Comparison of ENCODE assay signal across 8 cellular contexts in the genomic region with DNA sequence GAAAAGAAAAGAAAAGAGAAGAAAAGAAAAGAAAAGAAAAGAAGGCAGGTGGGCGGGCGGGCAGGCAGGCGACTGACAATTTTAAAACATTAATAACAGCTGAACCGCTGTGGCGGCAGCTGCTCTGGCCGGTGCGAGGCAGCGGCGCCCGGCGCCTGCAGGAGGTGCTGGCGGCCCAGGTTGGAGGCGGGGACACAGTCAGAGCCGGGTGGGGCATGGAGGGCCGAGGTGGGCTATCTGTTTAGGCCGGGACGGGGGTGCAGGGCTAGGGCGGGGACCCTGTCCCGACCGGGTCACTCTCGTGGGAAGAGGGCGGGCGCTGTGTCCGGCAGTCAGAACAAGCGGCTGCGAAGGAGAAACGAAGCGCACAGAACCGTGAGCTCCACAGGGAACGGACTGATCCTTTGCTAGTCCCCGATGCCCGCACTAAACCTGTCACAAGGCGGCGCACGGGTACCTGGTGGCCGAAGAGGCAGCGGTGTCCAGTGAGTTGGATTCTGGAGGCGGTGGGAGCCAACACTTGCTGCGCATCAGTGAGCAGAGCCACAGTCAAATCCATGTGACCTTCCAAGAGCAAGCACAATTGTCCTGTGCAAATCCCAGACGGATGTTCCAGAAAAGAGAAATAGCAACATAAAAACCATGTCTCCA. TPM values are rescaled to one million over a fixed set of nuclear protein-coding genes. Genes with fewer than 3 reads are reported as not detected.
DNase-seq lines count a peak whose midpoint lies in the region; ATAC-seq, FAIRE-seq and TF ChIP-seq lines count a peak whose summit lies in the region.

No MANE protein-coding gene starts in this region.

- BruUV-seq in HepG2 (replicated peaks; lab: Mats Ljungman, UMichigan): no TSS peak

- no peaks in the 10 kb centered on the region for H4K20me1 ChIP-seq in HepG2 (ENCODE audit: insufficient read depth, low read length)

- H3K27me3 ChIP-seq in BJ (ENCODE audit: control insufficient read depth, insufficient read depth, low read length) (peaks cover 2% of the 10 kb centered on the region; the same call in 1 of the 2 replicates), dorsolateral prefrontal cortex (no peaks in the 10 kb centered on the region), HepG2 (ENCODE audit: control insufficient read depth in 1 of 2, insufficient read depth in 2 of 2, low read length in 2 of 2) (no peaks in the 10 kb centered on the region)

- no peak overlapping the region for H2AFZ ChIP-seq in HepG2 (ENCODE audit: low read length)

- H3K9me3 ChIP-seq in HepG2 (ENCODE audit: low read length): peaks cover 36% of the 10 kb centered on the region

- H3K4me2 ChIP-seq in HepG2 (ENCODE audit: low read depth, low read length): no peak overlapping the region

- peaks cover 40% of the 10 kb centered on the region for H3K4me1 ChIP-seq in HepG2 (ENCODE audit: insufficient read depth, low read length)

- CTCF ChIA-PET in BJ (lab: Yijun Ruan, JAX): interaction anchor here (0.6 to 3.0 kb wide), 29 partner anchors 9 to 140 kb away, joined by 3 to 21 read pairs (median 5); a partner anchor contains a TSS
- CTCF ChIA-PET in HepG2 (lab: Yijun Ruan, JAX; ENCODE audit: low intra/inter-chr PET ratio, low total read pairs): no interaction called here

- DNase-seq in BJ (ENCODE audit: low read depth) (no peak), GM19239 (ENCODE audit: insufficient read length, low spot score) (peak; percentile 40), NCI-H446 treated with DMSO at 0.1 percent for 48 hours (lab: John Stamatoyannopoulos, UW) (peak; percentile 41), dorsolateral prefrontal cortex (peak; percentile 56 to 82 (median 64)), HepG2 (ENCODE audit: low spot score) (no peak)
- DNase-seq in activated CD4-positive, alpha-beta T cell treated with anti-CD3 and anti-CD28 coated beads, Interleukin-2, amount 50 U/mL, for 4 hours: peak; percentile 9 to 18
- DNase-seq in stimulated activated CD4-positive, alpha-beta T cell treated with anti-CD3 and anti-CD28 coated beads, Interleukin-4, amount 100 ng/mL, for 24 hours: peak; percentile 33

- FAIRE-seq in GM19239 (lab: Jason Lieb, UNC) (no peak), HepG2 (lab: Jason Lieb, UNC) (no peak)

- TF ChIP-seq POLR2A in HepG2 (IDR thresholded peaks at IDR 0.05; ENCODE audit: insufficient read depth in 1 of 2, low read depth in 2 of 2, low read length in 2 of 2): no peak

- WGBS in HepG2 (ENCODE audit: low lambda C conversion rate): 96% methylated on average over 40 of the region's 40 CpGs

- H3K36me3 ChIP-seq in BJ (ENCODE audit: control insufficient read depth, insufficient read depth, low read length): no peaks in the 10 kb centered on the region
- no peaks in the 10 kb centered on the region for H3K36me3 ChIP-seq in HepG2 (replicated peaks in 1 of 2; ENCODE audit: control insufficient read depth in 1 of 2, insufficient read depth in 2 of 2, low read length in 2 of 2)

- no peak for TF ChIP-seq EP300 in HepG2 (IDR thresholded peaks at IDR 0.05; ENCODE audit: low read depth in 2 of 2, low read length in 2 of 2)
- no peak for TF ChIP-seq EP300 in HepG2 (CRISPR knock-in tag; IDR thresholded peaks at IDR 0.05; ENCODE audit: borderline replicate concordance)

- peak; percentile 71 for TF ChIP-seq CTCF in BJ (IDR thresholded peaks at IDR 0.05; ENCODE audit: insufficient read depth, low read depth, low read length)
- peak in 54 of 56 donors; percentile 26 to 76 (median 55) for TF ChIP-seq CTCF in dorsolateral prefrontal cortex (IDR thresholded peaks at IDR 0.05 in 54 of 56, conservative IDR thresholded peaks at IDR 0.05 in 2 of 56; ENCODE audit: low read depth in 1 of 56, partially characterized antibody in 56 of 56)
- no peak for TF ChIP-seq CTCF in HepG2 (CRISPR knock-in tag; IDR thresholded peaks at IDR 0.05)

- H3K4me3 ChIP-seq in BJ (ENCODE audit: low read depth, low read length) (peak overlapping the region; percentile 70), dorsolateral prefrontal cortex (peak overlapping the region; percentile 39 to 85 (median 66)), HepG2 (replicated peaks in 1 of 3; ENCODE audit: insufficient read depth in 1 of 3, low read depth in 2 of 3, low read length in 3 of 3) (no peak overlapping the region)

- H3K79me2 ChIP-seq in HepG2 (ENCODE audit: insufficient read depth, low read length): no peaks in the 10 kb centered on the region

- peak; percentile 97 for ATAC-seq in HG03342 (IDR thresholded peaks at IDR 0.05; ENCODE audit: unreplicated experiment)
- no peak for ATAC-seq in HepG2

- in situ Hi-C loops in HepG2 (cut with HindIII; ENCODE audit: extremely low pct_ligation_motif_present, low pct_unique_long_range_greater_than_20kb): no loop called here

- H3K9ac ChIP-seq in HepG2 (ENCODE audit: insufficient read depth, low read depth, low read length): no peak overlapping the region

- no peak for TF ChIP-seq RAD21 in HepG2 (CRISPR knock-in tag; IDR thresholded peaks at IDR 0.05)

- intact Hi-C loops in dorsolateral prefrontal cortex (cut with DNase I) (no loop called here), HepG2 (cut with micrococcal nuclease; ENCODE audit: unreplicated experiment) (no loop called here)

- POLR2A ChIA-PET in BJ (lab: Charles Lee): no interaction called here
- POLR2A ChIA-PET in HepG2 (lab: Yijun Ruan, JAX): no interaction called here

- peak overlapping the region in 30 of 59 donors; percentile 7 to 80 (median 51) for H3K27ac ChIP-seq in dorsolateral prefrontal cortex
- H3K27ac ChIP-seq in HepG2 (ENCODE audit: extremely low read length, insufficient read depth, low read length): no peak overlapping the region

RNA-seq across cellular contexts. Expression of a gene that starts 13.6 kb away (rescaled TPM):
- polyA plus RNA-seq in BJ (2011; rRNA removed) (not detected in 2 replicates), HepG2 (2011; rRNA removed) (0.29 and 0.84 TPM in 2 replicates)
- polyA minus RNA-seq in BJ (2011; rRNA and poly(A)+ RNA removed): not detected in 2 replicates
- total RNA-seq in dorsolateral prefrontal cortex (1 to 10 TPM in 24 of 120 experiments, under 1 TPM in 51, not detected in 45; 0.22 to 4.5 (median 0.68) TPM), HepG2 (2016; rRNA removed; fragmentation: Illumina TruSeq; extraction: Trizol) (0.97 and 1.1 TPM in 2 replicates)
- 0.26 and 0.91 TPM in 2 replicates for total RNA-seq in HepG2 (2016; cell fraction: cytosol; rRNA removed; fragmentation: Illumina TruSeq; extraction: Trizol; ENCODE audit: low read depth)
- total RNA-seq in HepG2 (2016; cell fraction: insoluble cytoplasmic fraction; rRNA removed; fragmentation: Illumina TruSeq; extraction: Trizol): 0.48 and 0.97 TPM in 2 replicates
- 0.86 and 0.90 TPM in 2 replicates for total RNA-seq in HepG2 (2016; cell fraction: membrane; rRNA removed; fragmentation: Illumina TruSeq; extraction: Trizol)
- 0.34 and 0.56 TPM in 2 replicates for total RNA-seq in HepG2 (2016; cell fraction: nucleus; rRNA removed; fragmentation: Illumina TruSeq; extraction: Trizol)
- polyA plus RNA-seq in HepG2 (2011; cell fraction: cytosol; rRNA removed): 0.74 and 0.91 TPM in 2 replicates
- polyA plus RNA-seq in HepG2 (2011; cell fraction: nucleus; rRNA removed): 0.39 and 0.48 TPM in 2 replicates
- 2.4 TPM in 2 replicates for polyA plus RNA-seq in HepG2 (2012)
- 0.50 and 0.58 TPM in 2 replicates for polyA plus RNA-seq in HepG2 (2016; cell fraction: cytosol; fragmentation: Illumina TruSeq; extraction: Trizol; ENCODE audit: low read depth)
- 0.89 and 1.8 TPM in 2 replicates for polyA plus RNA-seq in HepG2 (2016; cell fraction: insoluble cytoplasmic fraction; fragmentation: Illumina TruSeq; extraction: Trizol; ENCODE audit: low read depth)
- 0.68 and 0.76 TPM in 2 replicates for polyA plus RNA-seq in HepG2 (2016; cell fraction: membrane; fragmentation: Illumina TruSeq; extraction: Trizol; ENCODE audit: low read depth)
- polyA plus RNA-seq in HepG2 (2016; cell fraction: nucleus; fragmentation: Illumina TruSeq; extraction: Trizol; ENCODE audit: insufficient read depth, low read depth): 0.57 and 0.68 TPM in 2 replicates
- 0.78 TPM in 1 of 2 replicates, not detected in the other for polyA minus RNA-seq in HepG2 (2011; rRNA and poly(A)+ RNA removed; ENCODE audit: low replicate concordance)
- 0.53 and 0.59 TPM in 2 replicates for polyA minus RNA-seq in HepG2 (2011; cell fraction: cytosol; rRNA and poly(A)+ RNA removed)
- polyA minus RNA-seq in HepG2 (2011; cell fraction: nucleus; rRNA and poly(A)+ RNA removed): 0.26 TPM in 1 of 2 replicates, not detected in the other

RNA-seq across cellular contexts. Expression of a gene that starts 50.5 kb away (rescaled TPM):
- 3.1 and 7.5 TPM in 2 replicates for polyA plus RNA-seq in BJ (2011; rRNA removed)
- 5.0 and 5.4 TPM in 2 replicates for polyA minus RNA-seq in BJ (2011; rRNA and poly(A)+ RNA removed)
- 10 to 100 TPM; 30.0 to 78.6 (median 51.1) TPM for total RNA-seq in dorsolateral prefrontal cortex
- 50.0 and 65.4 TPM in 2 replicates for total RNA-seq in HepG2 (2016; rRNA removed; fragmentation: Illumina TruSeq; extraction: Trizol)
- total RNA-seq in HepG2 (2016; cell fraction: cytosol; rRNA removed; fragmentation: Illumina TruSeq; extraction: Trizol; ENCODE audit: low read depth): 8.6 and 10.3 TPM in 2 replicates
- total RNA-seq in HepG2 (2016; cell fraction: insoluble cytoplasmic fraction; rRNA removed; fragmentation: Illumina TruSeq; extraction: Trizol): 48.2 and 65.9 TPM in 2 replicates
- 33.1 and 39.4 TPM in 2 replicates for total RNA-seq in HepG2 (2016; cell fraction: membrane; rRNA removed; fragmentation: Illumina TruSeq; extraction: Trizol)
- total RNA-seq in HepG2 (2016; cell fraction: nucleus; rRNA removed; fragmentation: Illumina TruSeq; extraction: Trizol): 46.2 and 50.3 TPM in 2 replicates
- polyA plus RNA-seq in HepG2 (2011; rRNA removed): 7.9 and 8.4 TPM in 2 replicates
- 2.8 and 5.5 TPM in 2 replicates for polyA plus RNA-seq in HepG2 (2011; cell fraction: cytosol; rRNA removed)
- 11.7 and 16.1 TPM in 2 replicates for polyA plus RNA-seq in HepG2 (2011; cell fraction: nucleus; rRNA removed)
- 23.9 and 31.6 TPM in 2 replicates for polyA plus RNA-seq in HepG2 (2012)
- polyA plus RNA-seq in HepG2 (2016; cell fraction: cytosol; fragmentation: Illumina TruSeq; extraction: Trizol; ENCODE audit: low read depth): 3.4 and 3.7 TPM in 2 replicates
- 40.8 and 42.4 TPM in 2 replicates for polyA plus RNA-seq in HepG2 (2016; cell fraction: insoluble cytoplasmic fraction; fragmentation: Illumina TruSeq; extraction: Trizol; ENCODE audit: low read depth)
- polyA plus RNA-seq in HepG2 (2016; cell fraction: membrane; fragmentation: Illumina TruSeq; extraction: Trizol; ENCODE audit: low read depth): 12.9 and 13.9 TPM in 2 replicates
- 52.8 and 60.4 TPM in 2 replicates for polyA plus RNA-seq in HepG2 (2016; cell fraction: nucleus; fragmentation: Illumina TruSeq; extraction: Trizol; ENCODE audit: insufficient read depth, low read depth)
- polyA minus RNA-seq in HepG2 (2011; rRNA and poly(A)+ RNA removed; ENCODE audit: low replicate concordance): 2.2 and 6.6 TPM in 2 replicates
- polyA minus RNA-seq in HepG2 (2011; cell fraction: cytosol; rRNA and poly(A)+ RNA removed): 10.9 and 12.4 TPM in 2 replicates
- polyA minus RNA-seq in HepG2 (2011; cell fraction: nucleus; rRNA and poly(A)+ RNA removed): 77.9 and 116 TPM in 2 replicates

RNA-seq across cellular contexts. Expression of a gene that starts 50.8 kb away (rescaled TPM):
- polyA plus RNA-seq in BJ (2011; rRNA removed) (3.9 and 12.3 TPM in 2 replicates), HepG2 (2011; rRNA removed) (30.0 and 37.1 TPM in 2 replicates)
- polyA minus RNA-seq in BJ (2011; rRNA and poly(A)+ RNA removed): 0.52 and 0.62 TPM in 2 replicates
- total RNA-seq in dorsolateral prefrontal cortex (10 to 100 TPM; 15.2 to 28.2 (median 22.3) TPM), HepG2 (2016; rRNA removed; fragmentation: Illumina TruSeq; extraction: Trizol) (70.0 and 107 TPM in 2 replicates)
- 21.0 and 24.1 TPM in 2 replicates for total RNA-seq in HepG2 (2016; cell fraction: cytosol; rRNA removed; fragmentation: Illumina TruSeq; extraction: Trizol; ENCODE audit: low read depth)
- 68.9 and 116 TPM in 2 replicates for total RNA-seq in HepG2 (2016; cell fraction: insoluble cytoplasmic fraction; rRNA removed; fragmentation: Illumina TruSeq; extraction: Trizol)
- total RNA-seq in HepG2 (2016; cell fraction: membrane; rRNA removed; fragmentation: Illumina TruSeq; extraction: Trizol): 28.1 and 35.5 TPM in 2 replicates
- 39.6 and 40.3 TPM in 2 replicates for total RNA-seq in HepG2 (2016; cell fraction: nucleus; rRNA removed; fragmentation: Illumina TruSeq; extraction: Trizol)
- polyA plus RNA-seq in HepG2 (2011; cell fraction: cytosol; rRNA removed): 12.7 and 22.1 TPM in 2 replicates
- polyA plus RNA-seq in HepG2 (2011; cell fraction: nucleus; rRNA removed): 6.3 and 8.8 TPM in 2 replicates
- 35.5 and 51.6 TPM in 2 replicates for polyA plus RNA-seq in HepG2 (2012)
- polyA plus RNA-seq in HepG2 (2016; cell fraction: cytosol; fragmentation: Illumina TruSeq; extraction: Trizol; ENCODE audit: low read depth): 9.9 and 11.7 TPM in 2 replicates
- polyA plus RNA-seq in HepG2 (2016; cell fraction: insoluble cytoplasmic fraction; fragmentation: Illumina TruSeq; extraction: Trizol; ENCODE audit: low read depth): 93.2 and 105 TPM in 2 replicates
- polyA plus RNA-seq in HepG2 (2016; cell fraction: membrane; fragmentation: Illumina TruSeq; extraction: Trizol; ENCODE audit: low read depth): 17.3 and 19.1 TPM in 2 replicates
- polyA plus RNA-seq in HepG2 (2016; cell fraction: nucleus; fragmentation: Illumina TruSeq; extraction: Trizol; ENCODE audit: insufficient read depth, low read depth): 41.9 and 44.2 TPM in 2 replicates
- polyA minus RNA-seq in HepG2 (2011; rRNA and poly(A)+ RNA removed; ENCODE audit: low replicate concordance): 2.7 and 4.1 TPM in 2 replicates
- polyA minus RNA-seq in HepG2 (2011; cell fraction: cytosol; rRNA and poly(A)+ RNA removed): 6.6 and 7.6 TPM in 2 replicates
- polyA minus RNA-seq in HepG2 (2011; cell fraction: nucleus; rRNA and poly(A)+ RNA removed): 36.7 and 38.1 TPM in 2 replicates

Comparison
In these comparisons a context has a peak if more than half of its experiments do, and no peak if none do; other contexts are left out.
1. DNase-seq: peak in GM19239 (single experiment), NCI-H446 treated with DMSO at 0.1 percent for 48 hours (single experiment), activated CD4-positive, alpha-beta T cell treated with anti-CD3 and anti-CD28 coated beads, Interleukin-2, amount 50 U/mL, for 4 hours (2 of 2), dorsolateral prefrontal cortex (10 of 10) and stimulated activated CD4-positive, alpha-beta T cell treated with anti-CD3 and anti-CD28 coated beads, Interleukin-4, amount 100 ng/mL, for 24 hours (single experiment); none in BJ (single experiment) and HepG2 (single experiment).
2. H3K4me3 ChIP-seq: peak in BJ (single experiment) and dorsolateral prefrontal cortex (59 of 59); none in HepG2 (0 of 3).